ENCODE assay signal across 9 cellular contexts in the genomic region with DNA sequence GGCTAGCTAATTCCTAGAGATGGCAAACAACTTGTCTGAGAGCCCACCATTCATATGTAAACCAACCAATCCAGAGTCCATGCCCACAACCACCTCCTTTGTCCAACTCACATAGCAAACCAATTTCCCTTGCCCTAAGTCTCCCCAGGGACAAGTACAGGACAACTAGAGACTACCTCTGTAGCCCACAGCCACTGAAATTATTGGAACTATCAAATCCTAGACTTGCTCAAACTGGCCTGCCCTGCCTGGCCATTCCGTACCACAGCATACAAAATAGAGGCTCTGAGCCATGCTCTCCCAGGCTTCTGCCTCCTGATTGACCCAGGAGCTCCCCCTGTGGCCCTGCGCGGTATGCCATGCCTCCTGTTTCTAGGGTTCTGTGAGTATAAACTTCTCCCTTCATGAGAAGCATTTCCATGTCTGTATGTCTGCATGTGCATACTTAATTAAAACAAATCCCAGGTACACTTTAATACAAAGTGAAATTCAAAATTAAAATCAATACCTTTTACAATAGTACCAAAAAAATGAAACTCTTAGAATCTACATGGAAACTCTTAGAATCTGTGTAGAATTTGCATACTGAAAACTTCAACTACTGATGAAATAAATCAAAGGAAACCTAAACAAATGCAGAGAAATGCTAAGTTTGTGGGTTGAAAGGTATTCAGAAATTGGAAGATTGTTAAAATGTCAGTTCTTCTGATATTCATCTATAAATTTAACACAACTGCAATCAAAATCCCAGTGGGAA. TPM values are rescaled to one million over a fixed set of nuclear protein-coding genes. Genes with fewer than 3 reads are reported as not detected.
DNase-seq lines count a peak whose midpoint lies in the region; ATAC-seq and TF ChIP-seq lines count a peak whose summit lies in the region.
"Had no signal": no experiment of that assay in that cellular context is flagged by ENCODE, and none has a peak within 500 bp of the region (broad histone marks: within the 10 kb centered on the region; RNA-seq: fewer than 3 reads in every experiment).

No MANE protein-coding gene starts in this region.

- no peak overlapping the region for H3K4me3 Mint-ChIP-seq in WTC11

- H3K9me3 ChIP-seq in mesenchymal stem cell (ENCODE audit: control insufficient read depth, low read length), result no peaks in the 10 kb centered on the region

- H4K8ac ChIP-seq in mesenchymal stem cell (ENCODE audit: low read length), result peak overlapping the region; percentile 46

- H2BK12ac ChIP-seq in mesenchymal stem cell (ENCODE audit: low read length in 2 of 2), result peak overlapping the region in 1 of 2 experiments; percentile 71

- no peaks in the 10 kb centered on the region for H3K79me1 ChIP-seq in mesenchymal stem cell (replicated peaks; ENCODE audit: low read length, poor library complexity, severe bottlenecking)

- H3K27ac Mint-ChIP-seq in WTC11, result peak overlapping the region; percentile 95

- no peak overlapping the region for H2BK120ac ChIP-seq in mesenchymal stem cell (ENCODE audit: low read depth, low read length)

- 16% methylated on average over 3 of the region's 3 CpGs for WGBS in mesenchymal stem cell

- H2AK5ac ChIP-seq in mesenchymal stem cell (ENCODE audit: low read length, severe bottlenecking), result no peak overlapping the region

- CTCF ChIA-PET in WTC11 (lab: Charles Lee), result interaction anchor here (0.6 to 2.6 kb wide), 54 partner anchors 10 to 591 kb away, joined by 3 to 36 read pairs (median 4); a partner anchor contains a TSS

- no peak overlapping the region for H3K4me3 ChIP-seq in mesenchymal stem cell (ENCODE audit: insufficient read depth in 1 of 2, low read depth in 1 of 2, low read length in 2 of 2)

- H3K4me2 ChIP-seq in mesenchymal stem cell (ENCODE audit: low read length, poor library complexity, severe bottlenecking), result no peak overlapping the region

- peak; percentile 84 for TF ChIP-seq CTCF in WTC11 (IDR thresholded peaks at IDR 0.05)

- no peak overlapping the region for H2BK15ac ChIP-seq in mesenchymal stem cell (ENCODE audit: low read depth, poor library complexity, severe bottlenecking)

- H4K91ac ChIP-seq in mesenchymal stem cell (ENCODE audit: low read length), result no peak overlapping the region

- peak overlapping the region in 1 of 2 experiments; percentile 7 for H3K18ac ChIP-seq in mesenchymal stem cell (ENCODE audit: low read depth in 1 of 2, low read length in 2 of 2)

- no peak overlapping the region for H3K14ac ChIP-seq in mesenchymal stem cell (ENCODE audit: low read length in 2 of 2)

- ATAC-seq in HG02571 (IDR thresholded peaks at IDR 0.05; ENCODE audit: unreplicated experiment) (peak; percentile 91), WTC11 (peak; percentile 83)

- no peak overlapping the region for H2AFZ ChIP-seq in mesenchymal stem cell (ENCODE audit: low read depth, low read length)

- H3K27me3 Mint-ChIP-seq in WTC11 (ENCODE audit: low read depth), result peaks cover 13% of the 10 kb centered on the region

- no peak overlapping the region for H3K23ac ChIP-seq in mesenchymal stem cell (ENCODE audit: low read length in 2 of 2)

- H3K4me1 ChIP-seq in mesenchymal stem cell (ENCODE audit: control insufficient read depth, insufficient read depth, low read depth, low read length), result peaks cover 7% of the 10 kb centered on the region

- peaks cover 44% of the 10 kb centered on the region for H3K4me1 Mint-ChIP-seq in WTC11

- peak overlapping the region in 1 of 2 experiments; percentile 32 for H3K4ac ChIP-seq in mesenchymal stem cell (ENCODE audit: low read depth in 1 of 2, low read length in 2 of 2)

- peaks cover 6% of the 10 kb centered on the region for H3K9me3 Mint-ChIP-seq in WTC11

- no peaks in the 10 kb centered on the region for H3K36me3 ChIP-seq in mesenchymal stem cell (ENCODE audit: control insufficient read depth in 1 of 2, insufficient read depth in 2 of 2, low read depth in 1 of 2, low read length in 2 of 2)

- POLR2A ChIA-PET in WTC11 (lab: Charles Lee), result interaction anchor here (0.9 to 1.5 kb wide), 3 partner anchors 37 to 177 kb away, joined by 3 to 4 read pairs (median 4); a partner anchor contains a TSS

- peak; percentile 36 to 58 for DNase-seq in activated CD4-positive, alpha-beta T cell treated with anti-CD3 and anti-CD28 coated beads for 24 hours (ENCODE audit: low read depth in 2 of 2)
- DNase-seq in activated CD4-positive, alpha-beta T cell treated with anti-CD3 and anti-CD28 coated beads for 1 hour, result no peak
- DNase-seq in M059J (ENCODE audit: low read depth) (peak; percentile 55), WTC11 (ENCODE audit: low spot score) (peak; percentile 93), ecto neural progenitor cell (ENCODE audit: low spot score) (peak; percentile 85), mesenchymal stem cell (peak; percentile 69)
- DNase-seq in stimulated activated naive CD4-positive, alpha-beta T cell treated with Interleukin-2 at 50 U/mL for 16 hours (lab: John Stamatoyannopoulos, UW), result peak; percentile 20

- no peak overlapping the region for H3K9ac ChIP-seq in mesenchymal stem cell (ENCODE audit: low read length)

- H3K36me3 Mint-ChIP-seq in WTC11, result peaks cover 4% of the 10 kb centered on the region

- H3K27me3 ChIP-seq in mesenchymal stem cell (ENCODE audit: control insufficient read depth in 1 of 2, insufficient read depth in 1 of 2, low read length in 2 of 2), result peaks cover 7 to 28% of the 10 kb centered on the region in 2 experiments

- H3K27ac ChIP-seq in mesenchymal stem cell (ENCODE audit: low read length, poor library complexity, severe bottlenecking), result no peak overlapping the region

- no peak overlapping the region for H2BK5ac ChIP-seq in mesenchymal stem cell (ENCODE audit: low read depth, low read length, poor library complexity, severe bottlenecking)

TF ChIP-seq in WTC11, 78 proteins besides CTCF, POLR2A, EP300 and RAD21:
- peak; percentile 30; the same call in 1 of the 2 replicates for TF ChIP-seq ZNF121 (CRISPR knock-in tag; IDR thresholded peaks at IDR 0.05)
- no peak for TF ChIP-seq GTF2I (CRISPR knock-in tag; conservative IDR thresholded peaks at IDR 0.05)
- TF ChIP-seq TEAD1 (CRISPR knock-in tag; IDR thresholded peaks at IDR 0.05), result 0 out of 2 replicates have a peak, but pooled peaks have one; percentile 26
- no peak for TF ChIP-seq TCF7 (CRISPR knock-in tag; IDR thresholded peaks at IDR 0.05; ENCODE audit: low read depth)
- no peak for TF ChIP-seq TP53 (CRISPR knock-in tag; IDR thresholded peaks at IDR 0.05)

RNA-seq across cellular contexts. Expression of a gene that starts 4.0 kb away (rescaled TPM):
- 6.7 and 15.6 TPM in 2 replicates for total RNA-seq in M059J (2014; rRNA removed; shearing (Covaris generic))
- 4.9 to 6.1 TPM (median 5.4 TPM) in 3 replicates for total RNA-seq in WTC11 (2021)
- polyA plus RNA-seq in mesenchymal stem cell (2013, experiment 1 of 2), result 3.5 TPM
- 3.3 TPM for polyA plus RNA-seq in mesenchymal stem cell (2013, experiment 2 of 2)
- total RNA-seq: skeletal muscle tissue had no signal
